2 cellular contexts compared by ENCODE assay signal in the genomic region with DNA sequence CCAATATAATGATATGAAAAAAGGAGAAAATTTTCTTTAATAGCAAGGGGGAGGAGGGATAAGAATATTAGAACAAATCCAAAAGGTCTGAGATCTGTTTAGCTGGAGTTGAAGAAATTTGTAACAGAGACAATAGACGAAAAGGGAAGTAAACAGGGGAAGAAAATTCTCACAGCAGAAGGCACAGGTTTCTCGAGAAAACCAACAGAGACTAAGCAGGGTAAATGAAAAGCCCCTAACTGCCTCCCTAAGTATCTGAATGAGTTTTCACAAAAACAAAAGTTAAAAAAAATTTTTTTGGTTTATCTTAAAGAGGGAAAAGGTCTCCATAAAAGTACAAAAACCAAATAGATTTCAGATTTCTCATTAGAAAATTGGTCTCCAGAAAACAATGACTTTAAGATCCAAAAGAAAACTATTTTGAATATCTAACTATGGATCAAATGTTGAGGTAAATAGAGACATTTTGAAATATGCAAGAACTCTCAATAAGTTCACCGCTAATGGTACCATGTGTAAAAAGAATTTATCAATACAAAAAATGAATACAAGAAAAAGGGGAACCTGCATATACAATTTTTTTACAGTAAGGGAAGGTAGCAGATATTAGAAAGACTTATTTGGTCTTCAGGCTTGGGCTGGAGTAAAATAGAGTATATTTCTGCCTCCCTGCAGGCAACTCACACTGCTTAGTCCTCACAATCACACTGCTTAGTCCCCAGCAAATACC.
TF ChIP-seq lines count a peak whose summit lies in the region.

No MANE protein-coding gene starts in this region.

TF ChIP-seq in GM12878, 131 proteins besides CTCF, POLR2A, EP300 and RAD21:
- TF ChIP-seq LARP7 (IDR thresholded peaks at IDR 0.05): no peak
- TF ChIP-seq JUNB (IDR thresholded peaks at IDR 0.05): peak; percentile 31; the same call in 1 of the 2 replicates
- TF ChIP-seq, protein P1, sequence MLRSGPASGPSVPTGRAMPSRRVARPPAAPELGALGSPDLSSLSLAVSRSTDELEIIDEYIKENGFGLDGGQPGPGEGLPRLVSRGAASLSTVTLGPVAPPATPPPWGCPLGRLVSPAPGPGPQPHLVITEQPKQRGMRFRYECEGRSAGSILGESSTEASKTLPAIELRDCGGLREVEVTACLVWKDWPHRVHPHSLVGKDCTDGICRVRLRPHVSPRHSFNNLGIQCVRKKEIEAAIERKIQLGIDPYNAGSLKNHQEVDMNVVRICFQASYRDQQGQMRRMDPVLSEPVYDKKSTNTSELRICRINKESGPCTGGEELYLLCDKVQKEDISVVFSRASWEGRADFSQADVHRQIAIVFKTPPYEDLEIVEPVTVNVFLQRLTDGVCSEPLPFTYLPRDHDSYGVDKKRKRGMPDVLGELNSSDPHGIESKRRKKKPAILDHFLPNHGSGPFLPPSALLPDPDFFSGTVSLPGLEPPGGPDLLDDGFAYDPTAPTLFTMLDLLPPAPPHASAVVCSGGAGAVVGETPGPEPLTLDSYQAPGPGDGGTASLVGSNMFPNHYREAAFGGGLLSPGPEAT (IDR thresholded peaks at IDR 0.05; ENCODE audit: low read depth): peak; percentile 82
- TF ChIP-seq CBX3 (IDR thresholded peaks at IDR 0.05; ENCODE audit: borderline replicate concordance, low read depth): no peak
- TF ChIP-seq IKZF2 (IDR thresholded peaks at IDR 0.05): peak in 1 of 2 experiments; percentile 29; a peak in 1 of 4 replicates

TF ChIP-seq in GM23338, 12 proteins besides CTCF, POLR2A, EP300 and RAD21:
- TF ChIP-seq POLR2AphosphoS5 (IDR thresholded peaks at IDR 0.05; ENCODE audit: low read depth): no peak
- TF ChIP-seq, protein P2, sequence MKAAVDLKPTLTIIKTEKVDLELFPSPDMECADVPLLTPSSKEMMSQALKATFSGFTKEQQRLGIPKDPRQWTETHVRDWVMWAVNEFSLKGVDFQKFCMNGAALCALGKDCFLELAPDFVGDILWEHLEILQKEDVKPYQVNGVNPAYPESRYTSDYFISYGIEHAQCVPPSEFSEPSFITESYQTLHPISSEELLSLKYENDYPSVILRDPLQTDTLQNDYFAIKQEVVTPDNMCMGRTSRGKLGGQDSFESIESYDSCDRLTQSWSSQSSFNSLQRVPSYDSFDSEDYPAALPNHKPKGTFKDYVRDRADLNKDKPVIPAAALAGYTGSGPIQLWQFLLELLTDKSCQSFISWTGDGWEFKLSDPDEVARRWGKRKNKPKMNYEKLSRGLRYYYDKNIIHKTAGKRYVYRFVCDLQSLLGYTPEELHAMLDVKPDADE (IDR thresholded peaks at IDR 0.05): no peak
- TF ChIP-seq JUNB (IDR thresholded peaks at IDR 0.05; ENCODE audit: unreplicated experiment): no peak
- no peak for TF ChIP-seq ZNF331 (CRISPR knock-in tag; IDR thresholded peaks at IDR 0.05; ENCODE audit: low read depth)
- no peak for TF ChIP-seq EZH2phosphoT487 (IDR thresholded peaks at IDR 0.05; ENCODE audit: unreplicated experiment)
- no peak for TF ChIP-seq ZNF114 (CRISPR knock-in tag; IDR thresholded peaks at IDR 0.05)
- TF ChIP-seq NANOG (IDR thresholded peaks at IDR 0.05; ENCODE audit: borderline replicate concordance): no peak
- TF ChIP-seq, protein P3, sequence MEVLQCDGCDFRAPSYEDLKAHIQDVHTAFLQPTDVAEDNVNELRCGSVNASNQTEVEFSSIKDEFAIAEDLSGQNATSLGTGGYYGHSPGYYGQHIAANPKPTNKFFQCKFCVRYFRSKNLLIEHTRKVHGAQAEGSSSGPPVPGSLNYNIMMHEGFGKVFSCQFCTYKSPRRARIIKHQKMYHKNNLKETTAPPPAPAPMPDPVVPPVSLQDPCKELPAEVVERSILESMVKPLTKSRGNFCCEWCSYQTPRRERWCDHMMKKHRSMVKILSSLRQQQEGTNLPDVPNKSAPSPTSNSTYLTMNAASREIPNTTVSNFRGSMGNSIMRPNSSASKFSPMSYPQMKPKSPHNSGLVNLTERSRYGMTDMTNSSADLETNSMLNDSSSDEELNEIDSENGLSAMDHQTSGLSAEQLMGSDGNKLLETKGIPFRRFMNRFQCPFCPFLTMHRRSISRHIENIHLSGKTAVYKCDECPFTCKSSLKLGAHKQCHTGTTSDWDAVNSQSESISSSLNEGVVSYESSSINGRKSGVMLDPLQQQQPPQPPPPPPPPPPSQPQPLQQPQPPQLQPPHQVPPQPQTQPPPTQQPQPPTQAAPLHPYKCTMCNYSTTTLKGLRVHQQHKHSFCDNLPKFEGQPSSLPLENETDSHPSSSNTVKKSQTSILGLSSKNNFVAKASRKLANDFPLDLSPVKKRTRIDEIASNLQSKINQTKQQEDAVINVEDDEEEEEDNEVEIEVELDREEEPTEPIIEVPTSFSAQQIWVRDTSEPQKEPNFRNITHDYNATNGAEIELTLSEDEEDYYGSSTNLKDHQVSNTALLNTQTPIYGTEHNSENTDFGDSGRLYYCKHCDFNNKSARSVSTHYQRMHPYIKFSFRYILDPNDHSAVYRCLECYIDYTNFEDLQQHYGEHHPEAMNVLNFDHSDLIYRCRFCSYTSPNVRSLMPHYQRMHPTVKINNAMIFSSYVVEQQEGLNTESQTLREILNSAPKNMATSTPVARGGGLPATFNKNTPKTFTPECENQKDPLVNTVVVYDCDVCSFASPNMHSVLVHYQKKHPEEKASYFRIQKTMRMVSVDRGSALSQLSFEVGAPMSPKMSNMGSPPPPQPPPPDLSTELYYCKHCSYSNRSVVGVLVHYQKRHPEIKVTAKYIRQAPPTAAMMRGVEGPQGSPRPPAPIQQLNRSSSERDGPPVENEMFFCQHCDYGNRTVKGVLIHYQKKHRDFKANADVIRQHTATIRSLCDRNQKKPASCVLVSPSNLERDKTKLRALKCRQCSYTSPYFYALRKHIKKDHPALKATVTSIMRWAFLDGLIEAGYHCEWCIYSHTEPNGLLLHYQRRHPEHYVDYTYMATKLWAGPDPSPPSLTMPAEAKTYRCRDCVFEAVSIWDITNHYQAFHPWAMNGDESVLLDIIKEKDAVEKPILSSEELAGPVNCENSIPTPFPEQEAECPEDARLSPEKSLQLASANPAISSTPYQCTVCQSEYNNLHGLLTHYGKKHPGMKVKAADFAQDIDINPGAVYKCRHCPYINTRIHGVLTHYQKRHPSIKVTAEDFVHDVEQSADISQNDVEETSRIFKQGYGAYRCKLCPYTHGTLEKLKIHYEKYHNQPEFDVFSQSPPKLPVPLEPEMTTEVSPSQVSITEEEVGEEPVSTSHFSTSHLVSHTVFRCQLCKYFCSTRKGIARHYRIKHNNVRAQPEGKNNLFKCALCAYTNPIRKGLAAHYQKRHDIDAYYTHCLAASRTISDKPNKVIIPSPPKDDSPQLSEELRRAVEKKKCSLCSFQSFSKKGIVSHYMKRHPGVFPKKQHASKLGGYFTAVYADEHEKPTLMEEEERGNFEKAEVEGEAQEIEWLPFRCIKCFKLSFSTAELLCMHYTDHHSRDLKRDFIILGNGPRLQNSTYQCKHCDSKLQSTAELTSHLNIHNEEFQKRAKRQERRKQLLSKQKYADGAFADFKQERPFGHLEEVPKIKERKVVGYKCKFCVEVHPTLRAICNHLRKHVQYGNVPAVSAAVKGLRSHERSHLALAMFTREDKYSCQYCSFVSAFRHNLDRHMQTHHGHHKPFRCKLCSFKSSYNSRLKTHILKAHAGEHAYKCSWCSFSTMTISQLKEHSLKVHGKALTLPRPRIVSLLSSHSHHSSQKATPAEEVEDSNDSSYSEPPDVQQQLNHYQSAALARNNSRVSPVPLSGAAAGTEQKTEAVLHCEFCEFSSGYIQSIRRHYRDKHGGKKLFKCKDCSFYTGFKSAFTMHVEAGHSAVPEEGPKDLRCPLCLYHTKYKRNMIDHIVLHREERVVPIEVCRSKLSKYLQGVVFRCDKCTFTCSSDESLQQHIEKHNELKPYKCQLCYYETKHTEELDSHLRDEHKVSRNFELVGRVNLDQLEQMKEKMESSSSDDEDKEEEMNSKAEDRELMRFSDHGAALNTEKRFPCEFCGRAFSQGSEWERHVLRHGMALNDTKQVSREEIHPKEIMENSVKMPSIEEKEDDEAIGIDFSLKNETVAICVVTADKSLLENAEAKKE (CRISPR knock-in tag; IDR thresholded peaks at IDR 0.05): no peak
- TF ChIP-seq, protein P4, sequence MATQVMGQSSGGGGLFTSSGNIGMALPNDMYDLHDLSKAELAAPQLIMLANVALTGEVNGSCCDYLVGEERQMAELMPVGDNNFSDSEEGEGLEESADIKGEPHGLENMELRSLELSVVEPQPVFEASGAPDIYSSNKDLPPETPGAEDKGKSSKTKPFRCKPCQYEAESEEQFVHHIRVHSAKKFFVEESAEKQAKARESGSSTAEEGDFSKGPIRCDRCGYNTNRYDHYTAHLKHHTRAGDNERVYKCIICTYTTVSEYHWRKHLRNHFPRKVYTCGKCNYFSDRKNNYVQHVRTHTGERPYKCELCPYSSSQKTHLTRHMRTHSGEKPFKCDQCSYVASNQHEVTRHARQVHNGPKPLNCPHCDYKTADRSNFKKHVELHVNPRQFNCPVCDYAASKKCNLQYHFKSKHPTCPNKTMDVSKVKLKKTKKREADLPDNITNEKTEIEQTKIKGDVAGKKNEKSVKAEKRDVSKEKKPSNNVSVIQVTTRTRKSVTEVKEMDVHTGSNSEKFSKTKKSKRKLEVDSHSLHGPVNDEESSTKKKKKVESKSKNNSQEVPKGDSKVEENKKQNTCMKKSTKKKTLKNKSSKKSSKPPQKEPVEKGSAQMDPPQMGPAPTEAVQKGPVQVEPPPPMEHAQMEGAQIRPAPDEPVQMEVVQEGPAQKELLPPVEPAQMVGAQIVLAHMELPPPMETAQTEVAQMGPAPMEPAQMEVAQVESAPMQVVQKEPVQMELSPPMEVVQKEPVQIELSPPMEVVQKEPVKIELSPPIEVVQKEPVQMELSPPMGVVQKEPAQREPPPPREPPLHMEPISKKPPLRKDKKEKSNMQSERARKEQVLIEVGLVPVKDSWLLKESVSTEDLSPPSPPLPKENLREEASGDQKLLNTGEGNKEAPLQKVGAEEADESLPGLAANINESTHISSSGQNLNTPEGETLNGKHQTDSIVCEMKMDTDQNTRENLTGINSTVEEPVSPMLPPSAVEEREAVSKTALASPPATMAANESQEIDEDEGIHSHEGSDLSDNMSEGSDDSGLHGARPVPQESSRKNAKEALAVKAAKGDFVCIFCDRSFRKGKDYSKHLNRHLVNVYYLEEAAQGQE (IDR thresholded peaks at IDR 0.05; ENCODE audit: unreplicated experiment): no peak
- TF ChIP-seq STAT1 (IDR thresholded peaks at IDR 0.05; ENCODE audit: unreplicated experiment): no peak
- no peak for TF ChIP-seq CREB1 (CRISPR knock-in tag; IDR thresholded peaks at IDR 0.05; ENCODE audit: low read depth)
- TF ChIP-seq EZH2 (IDR thresholded peaks at IDR 0.05; ENCODE audit: low read depth, unreplicated experiment): no peak
